ENCODE assay signal across 12 cellular contexts in the genomic region with DNA sequence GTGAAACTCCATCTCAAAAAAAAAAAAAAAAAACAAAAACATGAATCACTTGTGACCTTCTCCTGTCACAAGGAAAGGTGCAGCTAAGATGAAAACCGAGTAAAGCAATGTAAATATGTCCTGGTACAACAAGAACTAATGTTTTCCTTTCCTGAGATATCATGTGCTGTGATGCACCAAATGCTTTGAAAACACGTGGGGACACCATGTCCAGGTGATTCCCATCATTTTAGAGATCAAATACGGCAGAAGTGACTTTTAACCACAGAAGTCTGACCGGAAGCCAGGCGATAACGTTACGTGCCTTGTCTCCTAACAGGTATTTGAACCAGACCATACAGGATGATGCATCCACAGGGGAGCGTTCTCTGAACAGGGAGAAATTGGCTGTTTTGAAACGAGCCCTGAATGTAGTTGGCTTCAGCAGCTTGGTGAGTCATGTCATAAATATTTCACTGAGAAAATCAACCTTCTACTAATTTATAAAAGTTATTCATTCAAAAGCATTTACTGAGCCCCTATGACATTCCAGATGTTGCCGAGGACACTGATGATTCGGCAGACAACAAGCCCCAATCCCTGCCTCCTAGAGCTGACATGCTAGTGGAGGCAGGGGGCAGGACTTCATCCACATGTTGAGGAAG.
A peak's percentile ranks its signal among the peaks of the same experiment; 100 is the strongest.
DNase-seq lines count a peak whose midpoint lies in the region; TF ChIP-seq lines count a peak whose summit lies in the region.
"Had no signal": no experiment of that assay in that cellular context is flagged by ENCODE, and none has a peak within 500 bp of the region (broad histone marks: within the 10 kb centered on the region; RNA-seq: fewer than 3 reads in every experiment).

No MANE protein-coding gene starts in this region.

- H3K4me1 ChIP-seq in mesenchymal stem cell (ENCODE audit: control insufficient read depth, insufficient read depth, low read depth, low read length) (peaks cover 2% of the 10 kb centered on the region), suprapubic skin (peaks cover 4% of the 10 kb centered on the region)

- no peaks in the 10 kb centered on the region for H3K36me3 Mint-ChIP-seq in activated CD4-positive, alpha-beta T cell treated with anti-CD3 and anti-CD28 coated beads, Interleukin-2, amount 10 ng/mL, durations not matched to agents 7 days and 5 days (ENCODE audit: low read depth)
- H3K36me3 Mint-ChIP-seq: CD8-positive, alpha-beta memory T cell had no signal

- no peaks in the 10 kb centered on the region for H3K27me3 ChIP-seq in MG63
- H3K27me3 ChIP-seq in mesenchymal stem cell (ENCODE audit: control insufficient read depth in 1 of 2, insufficient read depth in 1 of 2, low read length in 2 of 2), result no peaks in the 10 kb centered on the region
- H3K27me3 ChIP-seq in suprapubic skin, result no peaks in the 10 kb centered on the region

- no peak overlapping the region for H3K27ac Mint-ChIP-seq in activated CD4-positive, alpha-beta T cell treated with anti-CD3 and anti-CD28 coated beads, Interleukin-2, amount 10 ng/mL, durations not matched to agents 7 days and 5 days
- H3K27ac Mint-ChIP-seq: activated T-cell treated with anti-CD3 and anti-CD28 coated beads, Interleukin-2, amount 50 U/mL, for 24 hours; CD8-positive, alpha-beta memory T cell; T-helper 1 cell treated with Interleukin-12 subunit alpha and Interleukin-12 subunit beta and Interleukin-4 antibody, amounts not matched to agents 30 μg/mL and 1 μg/mL, for 36 hours had no signal

- H2AK5ac ChIP-seq in mesenchymal stem cell (ENCODE audit: low read length, severe bottlenecking), result no peak overlapping the region

- no peaks in the 10 kb centered on the region for H3K79me1 ChIP-seq in mesenchymal stem cell (replicated peaks; ENCODE audit: low read length, poor library complexity, severe bottlenecking)

- H3K14ac ChIP-seq in mesenchymal stem cell (ENCODE audit: low read length in 2 of 2), result no peak overlapping the region

- no peak for TF ChIP-seq CTCF in AG09309 (IDR thresholded peaks at IDR 0.05; ENCODE audit: control insufficient read depth, insufficient read depth, low read depth, low read length, missing control alignments)
- peak; percentile 17 for TF ChIP-seq CTCF in choroid plexus epithelial cell (conservative IDR thresholded peaks at IDR 0.05; ENCODE audit: low read depth, low read length)
- no peak for TF ChIP-seq CTCF in suprapubic skin (IDR thresholded peaks at IDR 0.05)

- H3K4me3 ChIP-seq in AG09309 (ENCODE audit: control insufficient read depth, low read depth, low read length), result no peak overlapping the region
- no peak overlapping the region for H3K4me3 ChIP-seq in MG63
- peak overlapping the region; percentile 9 for H3K4me3 ChIP-seq in choroid plexus epithelial cell (ENCODE audit: low read depth, low read length)
- peak overlapping the region in 1 of 2 experiments; percentile 31 for H3K4me3 ChIP-seq in mesenchymal stem cell (ENCODE audit: insufficient read depth in 1 of 2, low read depth in 1 of 2, low read length in 2 of 2)
- H3K4me3 ChIP-seq in suprapubic skin, result no peak overlapping the region

- H2BK120ac ChIP-seq in mesenchymal stem cell (ENCODE audit: low read depth, low read length), result no peak overlapping the region

- no peak for TF ChIP-seq POLR2A in suprapubic skin (IDR thresholded peaks at IDR 0.05)

- H3K27ac ChIP-seq in mesenchymal stem cell (ENCODE audit: low read length, poor library complexity, severe bottlenecking) (peak overlapping the region; percentile 87), suprapubic skin (no peak overlapping the region)

- H3K23ac ChIP-seq in mesenchymal stem cell (ENCODE audit: low read length in 2 of 2), result no peak overlapping the region

- H3K4me3 Mint-ChIP-seq in activated CD4-positive, alpha-beta T cell treated with anti-CD3 and anti-CD28 coated beads, Interleukin-2, amount 10 ng/mL, durations not matched to agents 7 days and 5 days, result no peak overlapping the region
- H3K4me3 Mint-ChIP-seq: activated T-cell treated with anti-CD3 and anti-CD28 coated beads, Interleukin-2, amount 50 U/mL, for 24 hours; CD8-positive, alpha-beta memory T cell; T-helper 1 cell treated with Interleukin-12 subunit alpha and Interleukin-12 subunit beta and Interleukin-4 antibody, amounts not matched to agents 30 μg/mL and 1 μg/mL, for 36 hours had no signal

- peak overlapping the region; percentile 60 for H3K9ac ChIP-seq in mesenchymal stem cell (ENCODE audit: low read length)

- H3K9me3 ChIP-seq in MG63 (no peaks in the 10 kb centered on the region), mesenchymal stem cell (ENCODE audit: control insufficient read depth, low read length) (no peaks in the 10 kb centered on the region), suprapubic skin (no peaks in the 10 kb centered on the region)

- H4K8ac ChIP-seq in mesenchymal stem cell (ENCODE audit: low read length), result no peak overlapping the region

- H4K91ac ChIP-seq in mesenchymal stem cell (ENCODE audit: low read length), result no peak overlapping the region

- no peak for TF ChIP-seq EP300 in suprapubic skin (IDR thresholded peaks at IDR 0.05)

- POLR2A ChIA-PET in activated CD4-positive, alpha-beta T cell treated with anti-CD3 and anti-CD28 coated beads, Interleukin-2, amount 10 ng/mL, durations not matched to agents 7 days and 5 days (lab: Charles Lee), result no interaction called here

- DNase-seq in AG09309 (ENCODE audit: low read depth) (peak; percentile 64), MG63 (peak; percentile 74), choroid plexus epithelial cell (ENCODE audit: low read depth) (peak; percentile 95), mesenchymal stem cell (peak; percentile 63), COLO668 (lab: John Stamatoyannopoulos, UW; ENCODE audit: unreplicated experiment) (no peak), suprapubic skin (ENCODE audit: low spot score in 2 of 2) (no peak), cerebellar nuclear complex (lab: John Stamatoyannopoulos, UW) (no peak)
- DNase-seq in activated CD4-positive, alpha-beta T cell treated with anti-CD3 and anti-CD28 coated beads, Interleukin-2, amount 10 ng/mL, durations not matched to agents 7 days and 5 days, result no peak
- DNase-seq: activated T-cell treated with anti-CD3 and anti-CD28 coated beads, Interleukin-2, amount 50 U/mL, for 24 hours; CD8-positive, alpha-beta memory T cell; substantia nigra had no signal

- H3K36me3 ChIP-seq in MG63, result no peaks in the 10 kb centered on the region
- no peaks in the 10 kb centered on the region for H3K36me3 ChIP-seq in mesenchymal stem cell (ENCODE audit: control insufficient read depth in 1 of 2, insufficient read depth in 2 of 2, low read depth in 1 of 2, low read length in 2 of 2)
- H3K36me3 ChIP-seq in suprapubic skin, result no peaks in the 10 kb centered on the region

- H3K18ac ChIP-seq in mesenchymal stem cell (ENCODE audit: low read depth in 1 of 2, low read length in 2 of 2), result no peak overlapping the region

- no peak overlapping the region for H2AFZ ChIP-seq in mesenchymal stem cell (ENCODE audit: low read depth, low read length)

- no peak overlapping the region for H2BK5ac ChIP-seq in mesenchymal stem cell (ENCODE audit: low read depth, low read length, poor library complexity, severe bottlenecking)

- no peaks in the 10 kb centered on the region for H3K9me3 Mint-ChIP-seq in activated CD4-positive, alpha-beta T cell treated with anti-CD3 and anti-CD28 coated beads, Interleukin-2, amount 10 ng/mL, durations not matched to agents 7 days and 5 days
- H3K9me3 Mint-ChIP-seq: activated T-cell treated with anti-CD3 and anti-CD28 coated beads, Interleukin-2, amount 50 U/mL, for 24 hours; T-helper 1 cell treated with Interleukin-12 subunit alpha and Interleukin-12 subunit beta and Interleukin-4 antibody, amounts not matched to agents 30 μg/mL and 1 μg/mL, for 36 hours had no signal

- no peak overlapping the region for H2BK12ac ChIP-seq in mesenchymal stem cell (ENCODE audit: low read length in 2 of 2)

- H3K4ac ChIP-seq in mesenchymal stem cell (ENCODE audit: low read depth in 1 of 2, low read length in 2 of 2), result no peak overlapping the region

- H3K27me3 Mint-ChIP-seq in activated CD4-positive, alpha-beta T cell treated with anti-CD3 and anti-CD28 coated beads, Interleukin-2, amount 10 ng/mL, durations not matched to agents 7 days and 5 days, result peaks cover 2% of the 10 kb centered on the region

- CTCF ChIA-PET in activated CD4-positive, alpha-beta T cell treated with anti-CD3 and anti-CD28 coated beads, Interleukin-2, amount 10 ng/mL, durations not matched to agents 7 days and 5 days (lab: Charles Lee), result interaction anchor here (0.6 kb wide), 1 partner anchor 49 kb away, joined by 4 read pairs; no protein-coding TSS in a partner anchor

- H2BK15ac ChIP-seq in mesenchymal stem cell (ENCODE audit: low read depth, poor library complexity, severe bottlenecking), result no peak overlapping the region

- no peaks in the 10 kb centered on the region for H3K4me1 Mint-ChIP-seq in activated CD4-positive, alpha-beta T cell treated with anti-CD3 and anti-CD28 coated beads, Interleukin-2, amount 10 ng/mL, durations not matched to agents 7 days and 5 days
- H3K4me1 Mint-ChIP-seq: CD8-positive, alpha-beta memory T cell had no signal

- WGBS in mesenchymal stem cell, result 40% methylated on average over 11 of the region's 11 CpGs
- 32% methylated on average over 11 of the region's 11 CpGs for WGBS in suprapubic skin

- H3K4me2 ChIP-seq in mesenchymal stem cell (ENCODE audit: low read length, poor library complexity, severe bottlenecking), result peak overlapping the region; percentile 30

Comparison
In these comparisons a context has a peak if more than half of its experiments do, and no peak if none do; other contexts are left out.
1. DNase-seq: peak in AG09309 (single experiment), MG63 (single experiment), choroid plexus epithelial cell (single experiment) and mesenchymal stem cell (single experiment); none in COLO668 (single experiment), activated CD4-positive, alpha-beta T cell treated with anti-CD3 and anti-CD28 coated beads, Interleukin-2, amount 10 ng/mL, durations not matched to agents 7 days and 5 days (single experiment), suprapubic skin (0 of 2) and cerebellar nuclear complex (0 of 2).